Comparison of ENCODE assay signal across 24 cellular contexts in genomic region chr10:75884808-75885207, GRCh38.
"Had no signal": no experiment of that assay in that cellular context is flagged by ENCODE, and none has a peak within 500 bp of the region (broad histone marks: within the 10 kb centered on the region; RNA-seq: fewer than 3 reads in every experiment).

No MANE protein-coding gene starts in this region.

- ATAC-seq: left colon; left ventricle myocardium superior; sciatic nerve; stimulated activated naive B cell treated with anti-CD40 and anti-IgM and Interleukin-4, amounts not matched to agents 10 μg/mL and 1 μg/mL and 100 μg/mL, for 72 hours had no signal

- H3K9me3 ChIP-seq: lower lobe of right lung, prostate gland, right atrium auricular region, thoracic aorta, tibial nerve, upper lobe of left lung, uterus had no signal

- H3K4me3 ChIP-seq: dorsolateral prefrontal cortex, lower lobe of right lung, neural progenitor cell, prostate gland, right atrium auricular region, smooth muscle cell, thoracic aorta, tibial nerve, upper lobe of left lung, uterus had no signal

- H3K4me1 ChIP-seq: lower lobe of right lung, neural progenitor cell, prostate gland, right atrium auricular region, tibial nerve, upper lobe of left lung, uterus had no signal

- H3K9ac ChIP-seq: neural progenitor cell had no signal

- H3K36me3 ChIP-seq: lower lobe of right lung, neural progenitor cell, prostate gland, right atrium auricular region, thoracic aorta, tibial nerve, upper lobe of left lung, uterus had no signal

- H3K4me2 ChIP-seq: neural progenitor cell, smooth muscle cell had no signal

- H3K27me3 ChIP-seq: dorsolateral prefrontal cortex, neural progenitor cell, right atrium auricular region, tibial nerve, upper lobe of left lung, uterus had no signal

- H3K27ac ChIP-seq: dorsolateral prefrontal cortex, lower lobe of right lung, neural progenitor cell, prostate gland, right atrium auricular region, thoracic aorta, tibial nerve, upper lobe of left lung, uterus had no signal

- DNase-seq: dorsolateral prefrontal cortex; effector CD4-positive, alpha-beta T cell; hypothalamus; immature natural killer cell; islet precursor cell; kidney glomerular epithelial cell; left colon; left ventricle myocardium superior; lower lobe of right lung; naive thymus-derived CD8-positive, alpha-beta T cell; nucleus accumbens; stimulated activated CD4-positive, alpha-beta T cell treated with anti-CD3 and anti-CD28 coated beads, Interleukin-12 subunit alpha, Interleukin-12 subunit beta, amount 100 ng/mL, for 4 hours; stimulated activated CD4-positive, alpha-beta T cell treated with anti-CD3 and anti-CD28 coated beads, Interleukin-1b, Interleukin-23, amount 100 ng/mL, for 48 hours; stimulated activated CD4-positive, alpha-beta T cell treated with anti-CD3 and anti-CD28 coated beads, Interleukin-4, amount 100 ng/mL, for 24 hours; stimulated activated naive B cell treated with anti-CD40 and anti-IgM and Interleukin-4, amounts not matched to agents 10 μg/mL and 1 μg/mL and 100 μg/mL, for 72 hours; upper lobe of left lung; uterus had no signal

- H2AFZ ChIP-seq: neural progenitor cell had no signal
